Comparison of ENCODE assay signal across 22 cellular contexts in the genomic region with DNA sequence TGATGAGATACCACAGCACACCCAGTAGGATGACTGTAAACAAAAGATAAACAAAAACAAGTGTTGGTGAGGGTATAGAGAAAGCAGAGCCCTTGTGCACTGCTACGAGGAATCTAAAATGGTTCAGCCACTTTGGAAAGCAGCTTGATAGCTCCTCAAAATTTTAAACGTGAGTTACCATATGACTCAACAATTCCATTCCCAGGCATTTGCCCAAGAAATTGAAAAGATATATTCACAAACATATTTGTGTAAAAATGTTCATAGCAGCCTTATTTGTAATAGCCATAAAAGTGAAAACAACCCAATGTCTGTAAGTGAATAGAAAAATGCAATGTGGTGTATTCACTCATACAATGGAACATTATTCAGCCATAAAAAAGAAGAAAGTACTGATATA.
DNase-seq lines count a peak whose midpoint lies in the region; ATAC-seq, FAIRE-seq and TF ChIP-seq lines count a peak whose summit lies in the region.
"Had no signal": no experiment of that assay in that cellular context is flagged by ENCODE, and none has a peak within 500 bp of the region (broad histone marks: within the 10 kb centered on the region; RNA-seq: fewer than 3 reads in every experiment).

No MANE protein-coding gene starts in this region.

- H3K9me3 ChIP-seq in GM23248 (ENCODE audit: low read depth) = no peaks in the 10 kb centered on the region
- H3K9me3 ChIP-seq in astrocyte (ENCODE audit: insufficient read depth, low read depth, low read length) = no peaks in the 10 kb centered on the region
- no peaks in the 10 kb centered on the region for H3K9me3 ChIP-seq in mammary epithelial cell (replicated peaks; ENCODE audit: insufficient read depth, low read length)
- H3K9me3 ChIP-seq in prostate gland = no peaks in the 10 kb centered on the region
- H3K9me3 ChIP-seq: BE2C, HAP-1 had no signal

- BruUV-seq in mammary epithelial cell (replicated peaks; lab: Mats Ljungman, UMichigan) = no TSS peak

- no peaks in the 10 kb centered on the region for H3K9me3 Mint-ChIP-seq in astrocyte (ENCODE audit: unreplicated experiment)

- DNase-seq in GM23248 = peak; percentile 47
- no peak for DNase-seq in astrocyte (ENCODE audit: low read depth)
- peak; percentile 8 for DNase-seq in fibroblast of the aortic adventitia (ENCODE audit: low read depth)
- DNase-seq in retina = no peak
- no peak for DNase-seq in mammary epithelial cell
- no peak for DNase-seq in prostate gland (ENCODE audit: low spot score)
- DNase-seq: BE2C, NCI-H1048, NCI-H1417, NCI-H1694 treated with DMSO at 0.1 percent for 48 hours, NCI-H2081, NCI-H2227 treated with DMSO at 0.1 percent for 48 hours, NCI-H526 treated with DMSO at 0.1 percent for 48 hours, T-helper 1 cell had no signal

- no peak overlapping the region for H3K4me3 ChIP-seq in GM23248
- H3K4me3 ChIP-seq in astrocyte (ENCODE audit: insufficient read depth, low read depth, low read length) = no peak overlapping the region
- no peak overlapping the region for H3K4me3 ChIP-seq in fibroblast of the aortic adventitia (ENCODE audit: low read depth, low read length)
- H3K4me3 ChIP-seq in mammary epithelial cell (replicated peaks in 1 of 3; ENCODE audit: insufficient read depth in 1 of 3, low read depth in 2 of 3, low read length in 3 of 3) = no peak overlapping the region
- no peak overlapping the region for H3K4me3 ChIP-seq in prostate gland
- H3K4me3 ChIP-seq: GM12878, HAP-1 had no signal

- TF ChIP-seq POLR2A in prostate gland (IDR thresholded peaks at IDR 0.05) = no peak

- no peaks in the 10 kb centered on the region for H3K9me2 ChIP-seq in GM23248 (ENCODE audit: insufficient read depth)

- no peaks in the 10 kb centered on the region for H3K27me3 Mint-ChIP-seq in astrocyte (ENCODE audit: low read depth, unreplicated experiment)

- intact Hi-C loops in mammary epithelial cell (cut with micrococcal nuclease) (no loop called here), prostate gland (cut with DNase I) (no loop called here)

- H3K9ac ChIP-seq in GM23248 (no peak overlapping the region), astrocyte (ENCODE audit: low read length) (no peak overlapping the region), mammary epithelial cell (ENCODE audit: insufficient read depth, low read length) (no peak overlapping the region)
- H3K9ac ChIP-seq: KMS-11 had no signal

- no peak for TF ChIP-seq CTCF in astrocyte (IDR thresholded peaks at IDR 0.05; ENCODE audit: insufficient read depth, low read depth, low read length)
- TF ChIP-seq CTCF in fibroblast of the aortic adventitia (IDR thresholded peaks at IDR 0.05; ENCODE audit: insufficient read depth, low read length) = no peak
- no peak for TF ChIP-seq CTCF in mammary epithelial cell (conservative IDR thresholded peaks at IDR 0.05 in 1 of 2, IDR thresholded peaks at IDR 0.05 in 1 of 2; ENCODE audit: extremely low read depth in 1 of 2, insufficient read depth in 1 of 2, low read depth in 1 of 2, low read length in 2 of 2)
- no peak for TF ChIP-seq CTCF in prostate gland (IDR thresholded peaks at IDR 0.05)

- H4K20me1 ChIP-seq in GM23248 (ENCODE audit: insufficient read depth) (no peaks in the 10 kb centered on the region), astrocyte (ENCODE audit: insufficient read depth, low read length) (no peaks in the 10 kb centered on the region), mammary epithelial cell (ENCODE audit: insufficient read depth, low read length) (no peaks in the 10 kb centered on the region)

- CTCF ChIA-PET in mammary epithelial cell (lab: Charles Lee; ENCODE audit: low non-redundant PET) = no interaction called here

- H3K27ac Mint-ChIP-seq in astrocyte (ENCODE audit: unreplicated experiment) = no peak overlapping the region
- H3K27ac Mint-ChIP-seq: IgD-negative memory B cell had no signal

- H3K79me2 ChIP-seq in GM23248 (ENCODE audit: insufficient read depth) (no peaks in the 10 kb centered on the region), astrocyte (ENCODE audit: insufficient read depth, low read length) (no peaks in the 10 kb centered on the region), mammary epithelial cell (ENCODE audit: insufficient read depth, low read length) (no peaks in the 10 kb centered on the region)

- no peak for ATAC-seq in HG03097 (IDR thresholded peaks at IDR 0.05; ENCODE audit: low FRiP score, unreplicated experiment)
- ATAC-seq: GM12878 had no signal

- dilution Hi-C loops in mammary epithelial cell (cut with HindIII; ENCODE audit: low sequenced_read_pairs) = no loop called here

- no peaks in the 10 kb centered on the region for H3K36me3 Mint-ChIP-seq in astrocyte (ENCODE audit: low read depth, unreplicated experiment)
- H3K36me3 Mint-ChIP-seq: IgD-negative memory B cell had no signal

- peaks cover 5% of the 10 kb centered on the region for H3K4me1 Mint-ChIP-seq in astrocyte (ENCODE audit: low read depth, unreplicated experiment)
- H3K4me1 Mint-ChIP-seq: IgD-negative memory B cell had no signal

- H3F3A ChIP-seq in GM23248 (ENCODE audit: insufficient read depth) = peaks cover 16% of the 10 kb centered on the region; the same call in 1 of the 2 replicates

- H3K27ac ChIP-seq in GM23248 (no peak overlapping the region), astrocyte (ENCODE audit: low read depth, low read length) (no peak overlapping the region), mammary epithelial cell (ENCODE audit: insufficient read depth, low read depth, low read length) (no peak overlapping the region), prostate gland (no peak overlapping the region)
- H3K27ac ChIP-seq: KMS-11, RWPE1 had no signal

- H3K4me1 ChIP-seq in GM23248 (ENCODE audit: insufficient read depth) (peaks cover 14% of the 10 kb centered on the region), astrocyte (ENCODE audit: insufficient read depth, low read length) (no peaks in the 10 kb centered on the region), mammary epithelial cell (ENCODE audit: insufficient read depth, low read length) (no peaks in the 10 kb centered on the region), prostate gland (replicated peaks) (no peaks in the 10 kb centered on the region)
- H3K4me1 ChIP-seq: BE2C, HAP-1 had no signal

- in situ Hi-C loops in GM23248 (cut with MboI) = no loop called here
- in situ Hi-C loops in mammary epithelial cell (cut with MboI; ENCODE audit: low sequenced_read_pairs in 2 of 2) = no loop called here

- FAIRE-seq in astrocyte (lab: Jason Lieb, UNC) = peak; percentile 20
- FAIRE-seq: D721Med, G401.6, GM12878 had no signal

- WGBS in GM23248 (ENCODE audit: low coverage in 1 of 2, low lambda C conversion rate in 2 of 2, missing lambda C conversion rate in 2 of 2), 2 experiments = 37 to 43% methylated on average over 2 of the region's 2 CpGs
- 87% methylated on average over 2 of the region's 2 CpGs for WGBS in mammary epithelial cell (ENCODE audit: low coverage, missing lambda C conversion rate)
- WGBS in prostate gland = 85% methylated on average over 2 of the region's 2 CpGs

- peak overlapping the region; percentile 18 for H3K4me2 ChIP-seq in GM23248 (ENCODE audit: unreplicated experiment)
- no peak overlapping the region for H3K4me2 ChIP-seq in astrocyte (ENCODE audit: low read length)
- H3K4me2 ChIP-seq in mammary epithelial cell (ENCODE audit: insufficient read depth, low read depth, low read length) = no peak overlapping the region
- H3K4me2 ChIP-seq: KMS-11 had no signal

- H2AFZ ChIP-seq in GM23248 (no peak overlapping the region), astrocyte (ENCODE audit: low read depth, low read length) (no peak overlapping the region), mammary epithelial cell (ENCODE audit: low read depth, low read length) (no peak overlapping the region)

- no peak overlapping the region for H3K4me3 Mint-ChIP-seq in astrocyte (ENCODE audit: unreplicated experiment)
- H3K4me3 Mint-ChIP-seq: IgD-negative memory B cell had no signal

- H3K36me3 ChIP-seq in GM23248 (ENCODE audit: low read depth) (no peaks in the 10 kb centered on the region), astrocyte (ENCODE audit: insufficient read depth, low read length) (no peaks in the 10 kb centered on the region), mammary epithelial cell (ENCODE audit: insufficient read depth, low read length) (no peaks in the 10 kb centered on the region), prostate gland (no peaks in the 10 kb centered on the region)
- H3K36me3 ChIP-seq: BE2C, HAP-1 had no signal

- H3K27me3 ChIP-seq in GM23248 (replicated peaks; ENCODE audit: insufficient read depth) (no peaks in the 10 kb centered on the region), astrocyte (ENCODE audit: insufficient read depth, low read length) (no peaks in the 10 kb centered on the region), mammary epithelial cell (ENCODE audit: insufficient read depth, low read length) (no peaks in the 10 kb centered on the region), prostate gland (replicated peaks; ENCODE audit: insufficient read depth) (no peaks in the 10 kb centered on the region)
- H3K27me3 ChIP-seq: BE2C had no signal

Comparison
In these comparisons a context has a peak if more than half of its experiments do, and no peak if none do; other contexts are left out.
1. DNase-seq: peak in GM23248 (single experiment) and fibroblast of the aortic adventitia (single experiment); none in astrocyte (single experiment), retina (single experiment), mammary epithelial cell (single experiment) and prostate gland (single experiment).